ENCODE assay signal across 18 cellular contexts in genomic region chr7:81268551-81268950, GRCh38.
DNase-seq lines count a peak whose midpoint lies in the region; ATAC-seq lines count a peak whose summit lies in the region.
"Had no signal": no experiment of that assay in that cellular context is flagged by ENCODE, and none has a peak within 500 bp of the region (broad histone marks: within the 10 kb centered on the region; RNA-seq: fewer than 3 reads in every experiment).

No MANE protein-coding gene starts in this region.

- H3K27me3 ChIP-seq in mesenchymal stem cell (ENCODE audit: control insufficient read depth in 1 of 2, insufficient read depth in 1 of 2, low read length in 2 of 2) = no peaks in the 10 kb centered on the region
- H3K27me3 ChIP-seq in CD8-positive, alpha-beta memory T cell (ENCODE audit: insufficient read depth, low read length, poor library complexity, severe bottlenecking) = no peaks in the 10 kb centered on the region
- H3K27me3 ChIP-seq: BLaER1 had no signal

- no peak overlapping the region for H4K8ac ChIP-seq in mesenchymal stem cell (ENCODE audit: low read length)

- H3K9me3 ChIP-seq in mesenchymal stem cell (ENCODE audit: control insufficient read depth, low read length) = peaks cover 16% of the 10 kb centered on the region
- H3K9me3 ChIP-seq in CD8-positive, alpha-beta memory T cell (ENCODE audit: low read length) = no peaks in the 10 kb centered on the region
- H3K9me3 ChIP-seq: BLaER1 had no signal

- no peak overlapping the region for H3K4me3 Mint-ChIP-seq in CD8-positive, alpha-beta memory T cell
- H3K4me3 Mint-ChIP-seq: CD4-positive, alpha-beta memory T cell had no signal

- no peaks in the 10 kb centered on the region for H3K27me3 Mint-ChIP-seq in CD8-positive, alpha-beta memory T cell
- H3K27me3 Mint-ChIP-seq: CD4-positive, alpha-beta memory T cell had no signal

- no peaks in the 10 kb centered on the region for H3K4me1 Mint-ChIP-seq in CD8-positive, alpha-beta memory T cell
- H3K4me1 Mint-ChIP-seq: CD4-positive, alpha-beta memory T cell had no signal

- H3K9ac ChIP-seq in mesenchymal stem cell (ENCODE audit: low read length) = no peak overlapping the region
- H3K9ac ChIP-seq: BLaER1 had no signal

- H3K14ac ChIP-seq in mesenchymal stem cell (ENCODE audit: low read length in 2 of 2) = no peak overlapping the region

- H3K36me3 Mint-ChIP-seq in CD8-positive, alpha-beta memory T cell = no peaks in the 10 kb centered on the region
- H3K36me3 Mint-ChIP-seq: CD4-positive, alpha-beta memory T cell had no signal

- H3K4me1 ChIP-seq in mesenchymal stem cell (ENCODE audit: control insufficient read depth, insufficient read depth, low read depth, low read length) = peaks cover 2% of the 10 kb centered on the region
- no peaks in the 10 kb centered on the region for H3K4me1 ChIP-seq in CD8-positive, alpha-beta memory T cell (ENCODE audit: insufficient read depth, low read length)
- H3K4me1 ChIP-seq: BLaER1 had no signal

- H3K79me1 ChIP-seq in mesenchymal stem cell (replicated peaks; ENCODE audit: low read length, poor library complexity, severe bottlenecking) = no peaks in the 10 kb centered on the region

- H2BK120ac ChIP-seq in mesenchymal stem cell (ENCODE audit: low read depth, low read length) = no peak overlapping the region

- no peak overlapping the region for H2BK15ac ChIP-seq in mesenchymal stem cell (ENCODE audit: low read depth, poor library complexity, severe bottlenecking)

- POLR2A ChIA-PET in CD8-positive, alpha-beta memory T cell (lab: Charles Lee) = no interaction called here

- no peak overlapping the region for H3K23ac ChIP-seq in mesenchymal stem cell (ENCODE audit: low read length in 2 of 2)

- H3K18ac ChIP-seq in mesenchymal stem cell (ENCODE audit: low read depth in 1 of 2, low read length in 2 of 2) = no peak overlapping the region

- no peak overlapping the region for H2BK12ac ChIP-seq in mesenchymal stem cell (ENCODE audit: low read length in 2 of 2)

- peak; percentile 21 for DNase-seq in EH (ENCODE audit: low read depth)
- peak; percentile 81 for DNase-seq in OCI-M1 (lab: John Stamatoyannopoulos, UW)
- peak; percentile 62 for DNase-seq in fibroblast of gingiva (ENCODE audit: low read depth)
- peak; percentile 28 for DNase-seq in mesenchymal stem cell
- no peak for DNase-seq in ecto neural progenitor cell (ENCODE audit: low spot score)
- no peak for DNase-seq in NCI-H69 (lab: John Stamatoyannopoulos, UW)
- DNase-seq in CD8-positive, alpha-beta memory T cell = no peak
- DNase-seq: CD4-positive, alpha-beta memory T cell; DMS79; GOT3; KBM-7; NCI-H1417 treated with DMSO at 0.1 percent for 48 hours; NCI-H1930; NCI-H226; NCI-H524; PC-3 had no signal

- H2AK5ac ChIP-seq in mesenchymal stem cell (ENCODE audit: low read length, severe bottlenecking) = no peak overlapping the region

- no peak overlapping the region for H2BK5ac ChIP-seq in mesenchymal stem cell (ENCODE audit: low read depth, low read length, poor library complexity, severe bottlenecking)

- no peak overlapping the region for H3K27ac ChIP-seq in mesenchymal stem cell (ENCODE audit: low read length, poor library complexity, severe bottlenecking)
- no peak overlapping the region for H3K27ac ChIP-seq in CD8-positive, alpha-beta memory T cell (ENCODE audit: low read depth, low read length)
- H3K27ac ChIP-seq: BLaER1 had no signal

- peaks cover 2 to 17% (median 6%) of the 10 kb centered on the region in 5 donors for H3K9me3 Mint-ChIP-seq in CD8-positive, alpha-beta memory T cell

- H3K4me2 ChIP-seq in mesenchymal stem cell (ENCODE audit: low read length, poor library complexity, severe bottlenecking) = no peak overlapping the region
- H3K4me2 ChIP-seq: BLaER1 had no signal

- H3K4ac ChIP-seq in mesenchymal stem cell (ENCODE audit: low read depth in 1 of 2, low read length in 2 of 2) = no peak overlapping the region

- no peak for ATAC-seq in GM21515 (IDR thresholded peaks at IDR 0.05; ENCODE audit: unreplicated experiment)
- ATAC-seq: PC-3 had no signal

- no peak overlapping the region for H3K27ac Mint-ChIP-seq in CD8-positive, alpha-beta memory T cell
- H3K27ac Mint-ChIP-seq: CD4-positive, alpha-beta memory T cell had no signal

- H3K4me3 ChIP-seq in mesenchymal stem cell (ENCODE audit: insufficient read depth in 1 of 2, low read depth in 1 of 2, low read length in 2 of 2) = no peak overlapping the region
- no peak overlapping the region for H3K4me3 ChIP-seq in CD8-positive, alpha-beta memory T cell (ENCODE audit: low read length)
- H3K4me3 ChIP-seq: BLaER1 had no signal

- no peak overlapping the region for H4K91ac ChIP-seq in mesenchymal stem cell (ENCODE audit: low read length)

- CTCF ChIA-PET in CD8-positive, alpha-beta memory T cell (lab: Charles Lee) = no interaction called here

- no CpG with 5 or more reads among the region's 1 CpG for WGBS in mesenchymal stem cell

- H2AFZ ChIP-seq in mesenchymal stem cell (ENCODE audit: low read depth, low read length) = no peak overlapping the region

- H3K36me3 ChIP-seq in mesenchymal stem cell (ENCODE audit: control insufficient read depth in 1 of 2, insufficient read depth in 2 of 2, low read depth in 1 of 2, low read length in 2 of 2) = no peaks in the 10 kb centered on the region
- H3K36me3 ChIP-seq in CD8-positive, alpha-beta memory T cell (ENCODE audit: insufficient read depth, low read length) = no peaks in the 10 kb centered on the region
- H3K36me3 ChIP-seq: BLaER1 had no signal

Comparison
In these comparisons a context has a peak if more than half of its experiments do, and no peak if none do; other contexts are left out.
1. DNase-seq: peak in EH (single experiment), OCI-M1 (single experiment), fibroblast of gingiva (single experiment) and mesenchymal stem cell (single experiment); none in ecto neural progenitor cell (single experiment), NCI-H69 (single experiment) and CD8-positive, alpha-beta memory T cell (0 of 5).